Comparison of ENCODE assay signal across 1 cellular context in genomic region chr7:8785081-8785480, GRCh38.
TF ChIP-seq lines count a peak whose summit lies in the region.

No MANE protein-coding gene starts in this region.

TF ChIP-seq in GM23338, 12 proteins besides CTCF, POLR2A, EP300 and RAD21 (continued from another document):
- TF ChIP-seq, protein P1, sequence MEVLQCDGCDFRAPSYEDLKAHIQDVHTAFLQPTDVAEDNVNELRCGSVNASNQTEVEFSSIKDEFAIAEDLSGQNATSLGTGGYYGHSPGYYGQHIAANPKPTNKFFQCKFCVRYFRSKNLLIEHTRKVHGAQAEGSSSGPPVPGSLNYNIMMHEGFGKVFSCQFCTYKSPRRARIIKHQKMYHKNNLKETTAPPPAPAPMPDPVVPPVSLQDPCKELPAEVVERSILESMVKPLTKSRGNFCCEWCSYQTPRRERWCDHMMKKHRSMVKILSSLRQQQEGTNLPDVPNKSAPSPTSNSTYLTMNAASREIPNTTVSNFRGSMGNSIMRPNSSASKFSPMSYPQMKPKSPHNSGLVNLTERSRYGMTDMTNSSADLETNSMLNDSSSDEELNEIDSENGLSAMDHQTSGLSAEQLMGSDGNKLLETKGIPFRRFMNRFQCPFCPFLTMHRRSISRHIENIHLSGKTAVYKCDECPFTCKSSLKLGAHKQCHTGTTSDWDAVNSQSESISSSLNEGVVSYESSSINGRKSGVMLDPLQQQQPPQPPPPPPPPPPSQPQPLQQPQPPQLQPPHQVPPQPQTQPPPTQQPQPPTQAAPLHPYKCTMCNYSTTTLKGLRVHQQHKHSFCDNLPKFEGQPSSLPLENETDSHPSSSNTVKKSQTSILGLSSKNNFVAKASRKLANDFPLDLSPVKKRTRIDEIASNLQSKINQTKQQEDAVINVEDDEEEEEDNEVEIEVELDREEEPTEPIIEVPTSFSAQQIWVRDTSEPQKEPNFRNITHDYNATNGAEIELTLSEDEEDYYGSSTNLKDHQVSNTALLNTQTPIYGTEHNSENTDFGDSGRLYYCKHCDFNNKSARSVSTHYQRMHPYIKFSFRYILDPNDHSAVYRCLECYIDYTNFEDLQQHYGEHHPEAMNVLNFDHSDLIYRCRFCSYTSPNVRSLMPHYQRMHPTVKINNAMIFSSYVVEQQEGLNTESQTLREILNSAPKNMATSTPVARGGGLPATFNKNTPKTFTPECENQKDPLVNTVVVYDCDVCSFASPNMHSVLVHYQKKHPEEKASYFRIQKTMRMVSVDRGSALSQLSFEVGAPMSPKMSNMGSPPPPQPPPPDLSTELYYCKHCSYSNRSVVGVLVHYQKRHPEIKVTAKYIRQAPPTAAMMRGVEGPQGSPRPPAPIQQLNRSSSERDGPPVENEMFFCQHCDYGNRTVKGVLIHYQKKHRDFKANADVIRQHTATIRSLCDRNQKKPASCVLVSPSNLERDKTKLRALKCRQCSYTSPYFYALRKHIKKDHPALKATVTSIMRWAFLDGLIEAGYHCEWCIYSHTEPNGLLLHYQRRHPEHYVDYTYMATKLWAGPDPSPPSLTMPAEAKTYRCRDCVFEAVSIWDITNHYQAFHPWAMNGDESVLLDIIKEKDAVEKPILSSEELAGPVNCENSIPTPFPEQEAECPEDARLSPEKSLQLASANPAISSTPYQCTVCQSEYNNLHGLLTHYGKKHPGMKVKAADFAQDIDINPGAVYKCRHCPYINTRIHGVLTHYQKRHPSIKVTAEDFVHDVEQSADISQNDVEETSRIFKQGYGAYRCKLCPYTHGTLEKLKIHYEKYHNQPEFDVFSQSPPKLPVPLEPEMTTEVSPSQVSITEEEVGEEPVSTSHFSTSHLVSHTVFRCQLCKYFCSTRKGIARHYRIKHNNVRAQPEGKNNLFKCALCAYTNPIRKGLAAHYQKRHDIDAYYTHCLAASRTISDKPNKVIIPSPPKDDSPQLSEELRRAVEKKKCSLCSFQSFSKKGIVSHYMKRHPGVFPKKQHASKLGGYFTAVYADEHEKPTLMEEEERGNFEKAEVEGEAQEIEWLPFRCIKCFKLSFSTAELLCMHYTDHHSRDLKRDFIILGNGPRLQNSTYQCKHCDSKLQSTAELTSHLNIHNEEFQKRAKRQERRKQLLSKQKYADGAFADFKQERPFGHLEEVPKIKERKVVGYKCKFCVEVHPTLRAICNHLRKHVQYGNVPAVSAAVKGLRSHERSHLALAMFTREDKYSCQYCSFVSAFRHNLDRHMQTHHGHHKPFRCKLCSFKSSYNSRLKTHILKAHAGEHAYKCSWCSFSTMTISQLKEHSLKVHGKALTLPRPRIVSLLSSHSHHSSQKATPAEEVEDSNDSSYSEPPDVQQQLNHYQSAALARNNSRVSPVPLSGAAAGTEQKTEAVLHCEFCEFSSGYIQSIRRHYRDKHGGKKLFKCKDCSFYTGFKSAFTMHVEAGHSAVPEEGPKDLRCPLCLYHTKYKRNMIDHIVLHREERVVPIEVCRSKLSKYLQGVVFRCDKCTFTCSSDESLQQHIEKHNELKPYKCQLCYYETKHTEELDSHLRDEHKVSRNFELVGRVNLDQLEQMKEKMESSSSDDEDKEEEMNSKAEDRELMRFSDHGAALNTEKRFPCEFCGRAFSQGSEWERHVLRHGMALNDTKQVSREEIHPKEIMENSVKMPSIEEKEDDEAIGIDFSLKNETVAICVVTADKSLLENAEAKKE (CRISPR knock-in tag; IDR thresholded peaks at IDR 0.05), result no peak
